Comparison of ENCODE assay signal across 10 cellular contexts in the genomic region with DNA sequence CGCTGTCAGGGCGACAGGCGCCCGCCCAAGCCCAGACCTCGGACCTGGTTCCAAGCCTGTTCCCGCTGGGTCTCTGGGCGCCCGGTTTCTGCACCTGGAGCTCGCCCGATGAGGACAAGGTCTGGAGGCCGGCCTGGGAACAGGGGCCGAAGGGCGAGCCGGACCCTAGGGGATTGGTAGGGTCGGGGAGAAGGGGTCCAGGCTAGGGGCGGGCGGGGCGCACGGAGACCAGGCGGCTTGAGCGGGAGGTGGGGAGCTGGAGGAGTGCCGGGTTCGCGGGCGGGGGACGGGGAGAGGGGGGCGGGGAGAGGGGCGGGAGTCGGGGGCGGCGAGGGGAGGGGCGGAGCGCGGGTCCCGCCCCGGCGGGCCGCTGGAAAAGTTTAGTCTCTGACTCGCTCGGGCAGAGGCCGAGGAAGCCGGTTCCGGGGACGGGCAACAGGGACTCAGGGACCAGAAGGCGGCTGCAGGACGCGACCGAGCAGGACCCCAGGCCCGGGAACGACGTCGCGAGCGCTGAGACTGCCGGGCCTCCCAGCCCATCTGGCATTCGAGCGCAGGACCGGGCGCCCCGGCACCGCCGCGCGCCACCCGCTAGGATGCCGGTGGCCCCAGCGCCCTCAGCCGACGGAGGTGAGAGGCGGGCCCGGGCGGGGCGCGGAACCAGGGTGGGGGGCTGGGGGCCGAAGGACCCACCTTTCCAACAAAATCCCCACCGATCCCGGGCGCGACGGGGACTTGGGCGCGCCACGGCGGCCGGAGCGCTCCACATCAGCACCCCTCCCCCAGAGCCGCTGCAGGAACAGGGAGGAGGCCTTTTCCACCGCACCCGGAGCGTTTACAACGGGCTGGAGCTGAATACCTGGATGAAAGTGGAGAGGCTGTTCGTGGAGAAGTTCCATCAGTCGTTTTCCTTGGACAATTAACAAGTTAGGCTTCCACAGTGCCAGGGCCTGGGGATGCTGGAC. TPM values are rescaled to one million over a fixed set of nuclear protein-coding genes. Genes with fewer than 3 reads are reported as not detected.
DNase-seq lines count a peak whose midpoint lies in the region; ATAC-seq and TF ChIP-seq lines count a peak whose summit lies in the region.
"Had no signal": no experiment of that assay in that cellular context is flagged by ENCODE, and none has a peak within 500 bp of the region (broad histone marks: within the 10 kb centered on the region; RNA-seq: fewer than 3 reads in every experiment).

TSS of gene S1PR3 (plus strand) at position 403 of the 965 bp plus-strand sequence. CDS start 9,733 bp downstream, outside the sequence.

- peaks cover 0 to 6% of the 10 kb centered on the region in 2 donors for H3K36me3 ChIP-seq in aorta (ENCODE audit: control insufficient read depth in 1 of 2, insufficient read depth in 2 of 2, low read length in 1 of 2)

- 0 to 1% methylated on average over 61 to 89 of the region's 93 CpGs for WGBS in aorta, 2 donors

- H3K27ac ChIP-seq in aorta (ENCODE audit: low read depth in 1 of 2, low read length in 2 of 2) = peak within 1 kb of the TSS in 1 of 2 donors; percentile 85
- H3K27ac ChIP-seq: VCaP had no signal

- H3K9me3 ChIP-seq in aorta (ENCODE audit: control insufficient read depth, low read length) = no peaks in the 10 kb centered on the region

- H3K4me1 ChIP-seq in aorta (ENCODE audit: control insufficient read depth in 1 of 2, insufficient read depth in 2 of 2, low read length in 2 of 2) = peaks cover 0 to 5% of the 10 kb centered on the region in 2 donors

- ATAC-seq in omental fat pad (ENCODE audit: low FRiP score) (peak; percentile 55), aorta (ENCODE audit: low FRiP score) (peak; percentile 82), HG02973 (IDR thresholded peaks at IDR 0.05; ENCODE audit: unreplicated experiment) (no peak), HG03442 (IDR thresholded peaks at IDR 0.05; ENCODE audit: unreplicated experiment) (no peak)

- no peaks in the 10 kb centered on the region for H3K27me3 ChIP-seq in aorta (ENCODE audit: control insufficient read depth in 1 of 2, insufficient read depth in 2 of 2, low read length in 1 of 2)

- TF ChIP-seq CTCF in omental fat pad (IDR thresholded peaks at IDR 0.05) = no peak

- DNase-seq in NCI-H748 (lab: John Stamatoyannopoulos, UW; ENCODE audit: unreplicated experiment) (peak; percentile 49), NCI-H748 treated with DMSO at 0.1 percent for 48 hours (lab: John Stamatoyannopoulos, UW) (no peak), glomerular endothelial cell (ENCODE audit: extremely low read depth, low read depth, low spot score) (no peak), omental fat pad (ENCODE audit: low spot score) (no peak), aorta (peak; percentile 80 to 92)
- DNase-seq in activated T-cell treated with anti-CD3 and anti-CD28 coated beads, Interleukin-2, amount 50 U/mL, for 1 hour = peak; percentile 27

- H3K4me3 ChIP-seq in aorta (ENCODE audit: low read length in 2 of 2) = peak within 1 kb of the TSS; percentile 94

- intact Hi-C loops in aorta (cut with DNase I) = loop anchor here (5.0 to 10.0 kb wide), 4 partner anchors 214 to 337 kb away; no protein-coding TSS in a partner anchor

RNA-seq across cellular contexts. Expression of gene S1PR3, which starts in this region (rescaled TPM):
- total RNA-seq in glomerular endothelial cell (21.4 and 22.3 TPM in 2 replicates), omental fat pad (10 to 100 TPM; 19.0 to 61.7 (median 30.1) TPM), aorta (100 to 1,000 TPM in 1 of 2 donors, 10 to 100 TPM in 1; 42.4 to 139 TPM)
- 10 to 100 TPM; 31.1 to 50.6 TPM for polyA plus RNA-seq in aorta
- total RNA-seq: CD4-positive, CD25-positive, alpha-beta regulatory T cell had no signal

Comparison
In these comparisons a context has a peak if more than half of its experiments do, and no peak if none do; other contexts are left out.
1. DNase-seq: peak in NCI-H748 (single experiment), activated T-cell treated with anti-CD3 and anti-CD28 coated beads, Interleukin-2, amount 50 U/mL, for 1 hour (single experiment) and aorta (2 of 2); none in NCI-H748 treated with DMSO at 0.1 percent for 48 hours (single experiment), glomerular endothelial cell (single experiment) and omental fat pad (single experiment).
2. ATAC-seq: peak in omental fat pad (single experiment) and aorta (single experiment); none in HG02973 (single experiment) and HG03442 (single experiment).